Comparison of ENCODE assay signal across 8 cellular contexts in genomic region chr13:71879129-71879535, GRCh38. TPM values are rescaled to one million over a fixed set of nuclear protein-coding genes. Genes with fewer than 3 reads are reported as not detected.
DNase-seq lines count a peak whose midpoint lies in the region; ATAC-seq and TF ChIP-seq lines count a peak whose summit lies in the region.

No MANE protein-coding gene starts in this region.

- no peaks in the 10 kb centered on the region for H3K36me3 Mint-ChIP-seq in natural killer cell
- no peaks in the 10 kb centered on the region for H3K36me3 Mint-ChIP-seq in natural killer cell treated with Interleukin-12 subunit alpha and Interleukin-12 subunit beta and Interleukin-15 and Interleukin-18, amount 100 ng/mL, for 72 hours

- H3K9me3 ChIP-seq in SU-DHL-6 (ENCODE audit: insufficient read depth, low read length) (no peaks in the 10 kb centered on the region), heart left ventricle (peaks cover 0 to 7% (median 0%) of the 10 kb centered on the region in 12 donors)

- H3K9me2 ChIP-seq in SU-DHL-6 (replicated peaks; ENCODE audit: insufficient read depth, low read length): no peaks in the 10 kb centered on the region

- no peak overlapping the region for H3K27ac Mint-ChIP-seq in natural killer cell
- no peak overlapping the region for H3K27ac Mint-ChIP-seq in natural killer cell treated with Interleukin-12 subunit alpha and Interleukin-12 subunit beta and Interleukin-15 and Interleukin-18, amount 100 ng/mL, for 72 hours

- peak; percentile 32 for TF ChIP-seq CTCF in natural killer cell (IDR thresholded peaks at IDR 0.05)
- TF ChIP-seq CTCF in SU-DHL-6 (IDR thresholded peaks at IDR 0.05; ENCODE audit: insufficient read depth, low read length, poor library complexity, severe bottlenecking): peak; percentile 49
- TF ChIP-seq CTCF in heart left ventricle (IDR thresholded peaks at IDR 0.05): peak; percentile 40 to 76 (median 64)

- H3K4me1 ChIP-seq in heart left ventricle: peaks cover 0 to 9% (median 0%) of the 10 kb centered on the region in 12 donors

- H3K79me2 ChIP-seq in SU-DHL-6 (ENCODE audit: insufficient read depth, low read length): no peaks in the 10 kb centered on the region

- H3K4me2 ChIP-seq in SU-DHL-6 (ENCODE audit: low read depth, low read length, poor library complexity, severe bottlenecking): peak overlapping the region; percentile 27

- no peaks in the 10 kb centered on the region for H3K27me3 ChIP-seq in SU-DHL-6 (ENCODE audit: low read length)
- no peaks in the 10 kb centered on the region for H3K27me3 ChIP-seq in heart left ventricle

- WGBS in heart left ventricle, 4 donors: 3 to 7% (median 4%) methylated on average over 3 of the region's 3 CpGs

- no peak overlapping the region for H3K4me3 ChIP-seq in SU-DHL-6 (ENCODE audit: insufficient read depth, low read length, poor library complexity, severe bottlenecking)
- H3K4me3 ChIP-seq in heart left ventricle: peak overlapping the region in 3 of 12 donors; percentile 10 to 21 (median 20)

- intact Hi-C loops in natural killer cell (cut with micrococcal nuclease) (loop anchor here (5.0 kb wide), 1 partner anchor 592 kb away; no protein-coding TSS in a partner anchor), heart left ventricle (cut with DNase I) (loop anchor here in 5 of 10 donors (2.0 to 10.0 kb wide), 8 partner anchors 384 to 917 kb away; no protein-coding TSS in a partner anchor)

- DNase-seq in natural killer cell (no peak), MV-4-11 (lab: John Stamatoyannopoulos, UW) (peak; percentile 41), heart left ventricle (peak in 1 of 5 donors; percentile 12), GM03348 (ENCODE audit: low spot score) (no peak)
- DNase-seq in natural killer cell treated with Interleukin-12 subunit alpha and Interleukin-12 subunit beta and Interleukin-15 and Interleukin-18, amount 100 ng/mL, for 72 hours (ENCODE audit: low spot score): no peak
- no peak for DNase-seq in stimulated activated naive CD8-positive, alpha-beta T cell treated with anti-CD3 and anti-CD28 coated beads, Interleukin-15, Interleukin-2, amounts not matched to agents 100 U/mL and 50 U/mL, for 24 hours

- no peak overlapping the region for H3K4me3 Mint-ChIP-seq in natural killer cell
- H3K4me3 Mint-ChIP-seq in natural killer cell treated with Interleukin-12 subunit alpha and Interleukin-12 subunit beta and Interleukin-15 and Interleukin-18, amount 100 ng/mL, for 72 hours: no peak overlapping the region

- H2AFZ ChIP-seq in SU-DHL-6 (ENCODE audit: low read depth, low read length, severe bottlenecking): peak overlapping the region; percentile 91

- H4K20me1 ChIP-seq in SU-DHL-6 (ENCODE audit: low read depth, low read length): no peaks in the 10 kb centered on the region

- no peaks in the 10 kb centered on the region for H3F3A ChIP-seq in SU-DHL-6 (ENCODE audit: insufficient read depth)

- H3K36me3 ChIP-seq in SU-DHL-6 (ENCODE audit: low read length): no peaks in the 10 kb centered on the region
- no peaks in the 10 kb centered on the region for H3K36me3 ChIP-seq in heart left ventricle

- TF ChIP-seq POLR2A in heart left ventricle (IDR thresholded peaks at IDR 0.05): no peak

- ATAC-seq in natural killer cell (peak; percentile 53 to 70 (median 60)), HG02610 (IDR thresholded peaks at IDR 0.05; ENCODE audit: unreplicated experiment) (peak; percentile 88), heart left ventricle (peak; percentile 71 to 78 (median 72))
- ATAC-seq in natural killer cell treated with Interleukin-12 subunit alpha and Interleukin-12 subunit beta and Interleukin-15 and Interleukin-18, amount 100 ng/mL, for 72 hours: no peak
- peak; percentile 32 for ATAC-seq in stimulated activated naive CD8-positive, alpha-beta T cell treated with anti-CD3 and anti-CD28 coated beads, Interleukin-15, Interleukin-2, amounts not matched to agents 100 U/mL and 50 U/mL, for 24 hours

- no peak overlapping the region for H3K9ac ChIP-seq in SU-DHL-6 (ENCODE audit: low read length)

- H3K9me3 Mint-ChIP-seq in natural killer cell: no peaks in the 10 kb centered on the region
- peaks cover 4% of the 10 kb centered on the region for H3K9me3 Mint-ChIP-seq in natural killer cell treated with Interleukin-12 subunit alpha and Interleukin-12 subunit beta and Interleukin-15 and Interleukin-18, amount 100 ng/mL, for 72 hours

- H3K27ac ChIP-seq in SU-DHL-6 (ENCODE audit: low read depth, low read length): no peak overlapping the region
- peak overlapping the region in 1 of 12 donors; percentile 19 for H3K27ac ChIP-seq in heart left ventricle

- H3K4me1 Mint-ChIP-seq in natural killer cell: no peaks in the 10 kb centered on the region
- no peaks in the 10 kb centered on the region for H3K4me1 Mint-ChIP-seq in natural killer cell treated with Interleukin-12 subunit alpha and Interleukin-12 subunit beta and Interleukin-15 and Interleukin-18, amount 100 ng/mL, for 72 hours (ENCODE audit: low read depth in 2 of 2)

- no peaks in the 10 kb centered on the region for H3K27me3 Mint-ChIP-seq in natural killer cell (ENCODE audit: low read depth in 2 of 2)
- H3K27me3 Mint-ChIP-seq in natural killer cell treated with Interleukin-12 subunit alpha and Interleukin-12 subunit beta and Interleukin-15 and Interleukin-18, amount 100 ng/mL, for 72 hours: no peaks in the 10 kb centered on the region

RNA-seq across cellular contexts. Expression of gene DACH1, which starts 12.1 kb away (rescaled TPM):
- total RNA-seq in natural killer cell (1 to 10 TPM in 1 of 3 donors, under 1 TPM in 2; 0.29 to 2.3 (median 0.49) TPM), heart left ventricle (1 to 10 TPM; 1.2 to 3.8 (median 2.2) TPM)
- total RNA-seq in natural killer cell treated with Interleukin-12 subunit alpha and Interleukin-12 subunit beta and Interleukin-15 and Interleukin-18, amount 100 ng/mL, for 72 hours: under 1 TPM in 1 of 2 donors, not detected in 1; 0.42 TPM
- polyA plus RNA-seq in heart left ventricle: 1 to 10 TPM; 1.2 TPM

Comparison
In these comparisons a context has a peak if more than half of its experiments do, and no peak if none do; other contexts are left out.
1. ATAC-seq: peak in natural killer cell (3 of 3), HG02610 (single experiment), heart left ventricle (4 of 4) and stimulated activated naive CD8-positive, alpha-beta T cell treated with anti-CD3 and anti-CD28 coated beads, Interleukin-15, Interleukin-2, amounts not matched to agents 100 U/mL and 50 U/mL, for 24 hours (single experiment); none in natural killer cell treated with Interleukin-12 subunit alpha and Interleukin-12 subunit beta and Interleukin-15 and Interleukin-18, amount 100 ng/mL, for 72 hours (0 of 2).
2. Peak in every context shown above with its lines, with median percentiles within 50 percentile points of each other: CTCF ChIP-seq.